24 cellular contexts compared by ENCODE assay signal in the genomic region with DNA sequence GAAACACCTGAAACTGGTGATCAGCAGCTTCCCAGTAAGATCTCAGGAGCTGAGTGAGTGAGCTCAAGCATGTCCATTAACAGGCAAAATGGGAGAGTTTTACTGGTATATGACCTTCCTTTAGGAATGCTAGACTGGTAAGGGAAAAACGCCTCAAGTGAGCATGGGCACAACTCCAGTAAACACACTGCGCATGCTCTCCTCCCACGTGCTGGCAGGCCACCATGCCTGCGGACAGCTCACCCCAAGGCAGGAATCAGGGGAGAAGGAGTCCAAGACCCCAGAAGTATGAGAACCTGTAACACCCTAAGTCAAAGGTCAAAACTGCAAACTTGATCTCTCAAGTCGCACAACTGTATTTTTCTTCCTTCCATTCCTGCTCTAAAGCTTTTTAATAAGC.
"Had no signal": no experiment of that assay in that cellular context is flagged by ENCODE, and none has a peak within 500 bp of the region (broad histone marks: within the 10 kb centered on the region; RNA-seq: fewer than 3 reads in every experiment).

No MANE protein-coding gene starts in this region.

- ATAC-seq: activated CD4-positive, alpha-beta T cell treated with anti-CD3 and anti-CD28 coated beads for 36 hours; activated T-cell treated with anti-CD3 and anti-CD28 coated beads, Interleukin-2, amount 50 U/mL, for 4 hours; psoas muscle had no signal

- H3K79me2 ChIP-seq: hepatocyte had no signal

- H3K9me3 ChIP-seq: esophagus muscularis mucosa, left ventricle myocardium inferior, psoas muscle, thoracic aorta, upper lobe of left lung had no signal

- H3K4me1 Mint-ChIP-seq: activated B cell treated with CpG ODN at 0.5 μM for 24 hours; activated CD4-positive, alpha-beta T cell treated with anti-CD3 and anti-CD28 coated beads for 36 hours; activated naive CD8-positive, alpha-beta T cell treated with anti-CD3 and anti-CD28 coated beads for 36 hours had no signal

- H3K27me3 ChIP-seq: esophagus muscularis mucosa, hepatocyte, upper lobe of left lung had no signal

- DNase-seq: activated B cell treated with CpG ODN at 0.5 μM for 24 hours; activated CD4-positive, alpha-beta T cell treated with anti-CD3 and anti-CD28 coated beads for 36 hours; activated CD4-positive, alpha-beta T cell treated with anti-CD3 and anti-CD28 coated beads, Interleukin-2, amount 50 U/mL, for 4 hours; activated CD8-positive, alpha-beta memory T cell treated with anti-CD3 and anti-CD28 coated beads, Interleukin-2, amount 50 U/mL, for 48 hours; activated naive CD4-positive, alpha-beta T cell treated with Interleukin-2 at 50 U/mL for 16 hours; activated naive CD8-positive, alpha-beta T cell treated with anti-CD3 and anti-CD28 coated beads for 36 hours; activated T-cell treated with anti-CD3 and anti-CD28 coated beads, Interleukin-2, amount 50 U/mL, for 4 hours; cerebellar nuclear complex; glutamatergic neuron; immature natural killer cell; left ventricle myocardium inferior; midbrain; psoas muscle; stimulated activated CD4-positive, alpha-beta T cell treated with anti-CD3 and anti-CD28 coated beads, Interleukin-4, amount 100 ng/mL, for 1 hour; stimulated activated naive CD4-positive, alpha-beta T cell treated with Interleukin-2 at 50 U/mL for 16 hours; T1000 had no signal

- H3K4me3 Mint-ChIP-seq: activated B cell treated with CpG ODN at 0.5 μM for 24 hours; activated CD4-positive, alpha-beta T cell treated with anti-CD3 and anti-CD28 coated beads for 36 hours; activated naive CD8-positive, alpha-beta T cell treated with anti-CD3 and anti-CD28 coated beads for 36 hours; activated T-cell treated with anti-CD3 and anti-CD28 coated beads, Interleukin-2, amount 50 U/mL, for 4 hours; immature natural killer cell; neural crest cell; T-helper 1 cell treated with Interleukin-12 subunit alpha and Interleukin-12 subunit beta and Interleukin-4 antibody, amounts not matched to agents 30 μg/mL and 1 μg/mL, for 36 hours had no signal

- H3K4me1 ChIP-seq: psoas muscle had no signal

- H3K27ac Mint-ChIP-seq: activated B cell treated with CpG ODN at 0.5 μM for 24 hours; activated CD4-positive, alpha-beta T cell treated with anti-CD3 and anti-CD28 coated beads for 36 hours; activated naive CD8-positive, alpha-beta T cell treated with anti-CD3 and anti-CD28 coated beads for 36 hours; activated T-helper 2 cell treated with anti-CD3 and anti-CD28 coated beads, Interferon-gamma antibody, Interleukin-2, Interleukin-4, amounts not matched to agents 10 μg/mL and 5 μg/mL and 100 μg/mL, durations not matched to agents 14 hours and 24 hours and 36 hours; immature natural killer cell; T-helper 1 cell treated with Interleukin-12 subunit alpha and Interleukin-12 subunit beta and Interleukin-4 antibody, amounts not matched to agents 30 μg/mL and 1 μg/mL, for 36 hours had no signal

- H3K4me3 ChIP-seq: coronary artery, esophagus muscularis mucosa, hepatocyte, left ventricle myocardium inferior, psoas muscle, thoracic aorta, upper lobe of left lung had no signal

- H3K9me3 Mint-ChIP-seq: activated B cell treated with CpG ODN at 0.5 μM for 24 hours; activated naive CD8-positive, alpha-beta T cell treated with anti-CD3 and anti-CD28 coated beads for 36 hours; activated T-helper 2 cell treated with anti-CD3 and anti-CD28 coated beads, Interferon-gamma antibody, Interleukin-2, Interleukin-4, amounts not matched to agents 10 μg/mL and 5 μg/mL and 100 μg/mL, durations not matched to agents 14 hours and 24 hours and 36 hours; neural crest cell; T-helper 1 cell treated with Interleukin-12 subunit alpha and Interleukin-12 subunit beta and Interleukin-4 antibody, amounts not matched to agents 30 μg/mL and 1 μg/mL, for 36 hours had no signal

- H3K36me3 Mint-ChIP-seq: activated naive CD8-positive, alpha-beta T cell treated with anti-CD3 and anti-CD28 coated beads for 36 hours; immature natural killer cell had no signal

- H3K4me2 ChIP-seq: hepatocyte had no signal

- H3K36me3 ChIP-seq: esophagus muscularis mucosa, left ventricle myocardium inferior, upper lobe of left lung had no signal

- H3K27me3 Mint-ChIP-seq: activated B cell treated with CpG ODN at 0.5 μM for 24 hours; activated CD4-positive, alpha-beta T cell treated with anti-CD3 and anti-CD28 coated beads for 36 hours; activated naive CD8-positive, alpha-beta T cell treated with anti-CD3 and anti-CD28 coated beads for 36 hours had no signal

- H2AFZ ChIP-seq: hepatocyte had no signal

- H3K27ac ChIP-seq: coronary artery, hepatocyte, left ventricle myocardium inferior, psoas muscle, thoracic aorta, upper lobe of left lung had no signal
